In genomic region chr10:91880310-91880709, GRCh38 we compare ENCODE assay signal across 11 cellular contexts. TPM values are rescaled to one million over a fixed set of nuclear protein-coding genes. Genes with fewer than 3 reads are reported as not detected.
A peak's percentile ranks its signal among the peaks of the same experiment; 100 is the strongest.
DNase-seq lines count a peak whose midpoint lies in the region; TF ChIP-seq lines count a peak whose summit lies in the region.
"Had no signal": no experiment of that assay in that cellular context is flagged by ENCODE, and none has a peak within 500 bp of the region (broad histone marks: within the 10 kb centered on the region; RNA-seq: fewer than 3 reads in every experiment).

No MANE protein-coding gene starts in this region.

- intact Hi-C loops in uterus (cut with DNase I; ENCODE audit: low total_unique reads), result no loop called here

- H3K79me2 ChIP-seq in trophoblast cell (ENCODE audit: control insufficient read depth, insufficient read depth, low read length, poor library complexity), result no peaks in the 10 kb centered on the region
- H3K79me2 ChIP-seq: parathyroid adenoma had no signal

- no peak overlapping the region for H4K8ac ChIP-seq in trophoblast cell (ENCODE audit: low read depth, low read length)

- CTCF ChIA-PET in activated naive CD4-positive, alpha-beta T cell treated with anti-CD3 and anti-CD28 coated beads, Interleukin-2, amount 10 ng/mL, durations not matched to agents 7 days and 5 days (lab: Charles Lee), result no interaction called here

- H3K36me3 ChIP-seq in H7 (replicated peaks; ENCODE audit: control insufficient read depth, insufficient read depth, low read length) (no peaks in the 10 kb centered on the region), trophoblast cell (ENCODE audit: control insufficient read depth in 1 of 2, insufficient read depth in 2 of 2, low read length in 2 of 2) (no peaks in the 10 kb centered on the region), uterus (no peaks in the 10 kb centered on the region)
- H3K36me3 ChIP-seq: upper lobe of left lung had no signal

- no peaks in the 10 kb centered on the region for H3K9me3 Mint-ChIP-seq in activated naive CD4-positive, alpha-beta T cell treated with anti-CD3 and anti-CD28 coated beads, Interleukin-2, amount 10 ng/mL, durations not matched to agents 7 days and 5 days
- no peaks in the 10 kb centered on the region for H3K9me3 Mint-ChIP-seq in T-helper 2 cell treated with Interferon-gamma antibody and Interleukin-4, amounts not matched to agents 5 μg/mL and 100 μg/mL, for 36 hours

- peaks cover 2 to 15% of the 10 kb centered on the region in 2 experiments for H3K4me1 ChIP-seq in trophoblast cell (ENCODE audit: control insufficient read depth in 1 of 2, insufficient read depth in 2 of 2, low read length in 2 of 2)
- H3K4me1 ChIP-seq in uterus, result no peaks in the 10 kb centered on the region

- no peak overlapping the region for H4K91ac ChIP-seq in trophoblast cell (ENCODE audit: low read depth, low read length)

- peaks cover 3% of the 10 kb centered on the region for H3K79me1 ChIP-seq in trophoblast cell (ENCODE audit: low read length)

- no peak overlapping the region for H3K23ac ChIP-seq in trophoblast cell (ENCODE audit: low read length)

- DNase-seq in H7 (peak; percentile 34), RPMI7951 (ENCODE audit: low read depth) (peak; percentile 46), fibroblast of gingiva (ENCODE audit: low read depth) (peak; percentile 38), trophoblast cell (peak; percentile 89 to 95), uterus (no peak)
- DNase-seq in activated naive CD4-positive, alpha-beta T cell treated with anti-CD3 and anti-CD28 coated beads, Interleukin-2, amount 10 ng/mL, durations not matched to agents 7 days and 5 days, result no peak
- no peak for DNase-seq in T-helper 2 cell treated with Interferon-gamma antibody and Interleukin-4, amounts not matched to agents 5 μg/mL and 100 μg/mL, for 36 hours (ENCODE audit: low spot score)
- DNase-seq: activated gamma-delta T cell treated with Interleukin-2 at 50 U/mL for 16 hours, NCI-H1048, upper lobe of left lung had no signal

- H3K14ac ChIP-seq in trophoblast cell (ENCODE audit: low read length), result no peak overlapping the region

- H3K4ac ChIP-seq in trophoblast cell (ENCODE audit: low read depth, low read length), result no peak overlapping the region

- no peak overlapping the region for H3K4me3 Mint-ChIP-seq in activated naive CD4-positive, alpha-beta T cell treated with anti-CD3 and anti-CD28 coated beads, Interleukin-2, amount 10 ng/mL, durations not matched to agents 7 days and 5 days
- no peak overlapping the region for H3K4me3 Mint-ChIP-seq in T-helper 2 cell treated with Interferon-gamma antibody and Interleukin-4, amounts not matched to agents 5 μg/mL and 100 μg/mL, for 36 hours

- TF ChIP-seq CTCF in uterus (IDR thresholded peaks at IDR 0.05), result no peak

- H3K27ac ChIP-seq in trophoblast cell (ENCODE audit: low read depth, low read length) (no peak overlapping the region), uterus (no peak overlapping the region)
- H3K27ac ChIP-seq: parathyroid adenoma, upper lobe of left lung had no signal

- H2BK12ac ChIP-seq in trophoblast cell (ENCODE audit: low read length), result no peak overlapping the region

- H3K27me3 ChIP-seq in H7 (ENCODE audit: control insufficient read depth, insufficient read depth, low read length) (no peaks in the 10 kb centered on the region), trophoblast cell (ENCODE audit: insufficient read depth, low read length) (no peaks in the 10 kb centered on the region), uterus (no peaks in the 10 kb centered on the region)
- H3K27me3 ChIP-seq: upper lobe of left lung had no signal

- H3K4me1 Mint-ChIP-seq in activated naive CD4-positive, alpha-beta T cell treated with anti-CD3 and anti-CD28 coated beads, Interleukin-2, amount 10 ng/mL, durations not matched to agents 7 days and 5 days, result no peaks in the 10 kb centered on the region
- H3K4me1 Mint-ChIP-seq in T-helper 2 cell treated with Interferon-gamma antibody and Interleukin-4, amounts not matched to agents 5 μg/mL and 100 μg/mL, for 36 hours (ENCODE audit: low read depth), result no peaks in the 10 kb centered on the region

- no peak for TF ChIP-seq POLR2A in uterus (IDR thresholded peaks at IDR 0.05)

- no peak overlapping the region for H2BK120ac ChIP-seq in trophoblast cell (ENCODE audit: insufficient read depth, low read length, poor library complexity)

- no peaks in the 10 kb centered on the region for H3K9me3 ChIP-seq in trophoblast cell (ENCODE audit: insufficient read depth, low read depth, low read length)
- H3K9me3 ChIP-seq in uterus, result no peaks in the 10 kb centered on the region
- H3K9me3 ChIP-seq: upper lobe of left lung had no signal

- H3K36me3 Mint-ChIP-seq in activated naive CD4-positive, alpha-beta T cell treated with anti-CD3 and anti-CD28 coated beads, Interleukin-2, amount 10 ng/mL, durations not matched to agents 7 days and 5 days, result no peaks in the 10 kb centered on the region
- no peaks in the 10 kb centered on the region for H3K36me3 Mint-ChIP-seq in T-helper 2 cell treated with Interferon-gamma antibody and Interleukin-4, amounts not matched to agents 5 μg/mL and 100 μg/mL, for 36 hours (ENCODE audit: low read depth)

- no peak overlapping the region for H3K4me2 ChIP-seq in trophoblast cell (ENCODE audit: low read length)

- H2AFZ ChIP-seq in trophoblast cell (ENCODE audit: insufficient read depth, low read length, poor library complexity), result no peak overlapping the region
- H2AFZ ChIP-seq: parathyroid adenoma had no signal

- no peak overlapping the region for H2BK5ac ChIP-seq in trophoblast cell (ENCODE audit: low read depth, low read length, poor library complexity)

- no peak overlapping the region for H4K12ac ChIP-seq in trophoblast cell (ENCODE audit: low read depth, low read length)

- no peak overlapping the region for H3K4me3 ChIP-seq in H7 (ENCODE audit: insufficient read depth, low read depth, low read length)
- no peak overlapping the region for H3K4me3 ChIP-seq in trophoblast cell (ENCODE audit: low read depth, low read length)
- no peak overlapping the region for H3K4me3 ChIP-seq in uterus
- H3K4me3 ChIP-seq: upper lobe of left lung had no signal

- peaks cover 27% of the 10 kb centered on the region for H3K27me3 Mint-ChIP-seq in activated naive CD4-positive, alpha-beta T cell treated with anti-CD3 and anti-CD28 coated beads, Interleukin-2, amount 10 ng/mL, durations not matched to agents 7 days and 5 days
- peaks cover 18% of the 10 kb centered on the region for H3K27me3 Mint-ChIP-seq in T-helper 2 cell treated with Interferon-gamma antibody and Interleukin-4, amounts not matched to agents 5 μg/mL and 100 μg/mL, for 36 hours (ENCODE audit: low read depth)

- H3K27ac Mint-ChIP-seq in activated naive CD4-positive, alpha-beta T cell treated with anti-CD3 and anti-CD28 coated beads, Interleukin-2, amount 10 ng/mL, durations not matched to agents 7 days and 5 days, result no peak overlapping the region
- no peak overlapping the region for H3K27ac Mint-ChIP-seq in T-helper 2 cell treated with Interferon-gamma antibody and Interleukin-4, amounts not matched to agents 5 μg/mL and 100 μg/mL, for 36 hours

- WGBS in trophoblast cell (ENCODE audit: extremely low coverage, insufficient coverage, insufficient read length), result no CpG with 5 or more reads among the region's 3 CpGs

- H2AK5ac ChIP-seq in trophoblast cell (ENCODE audit: low read length), result no peak overlapping the region

- H3K18ac ChIP-seq in trophoblast cell (ENCODE audit: low read length), result no peak overlapping the region

- no peak overlapping the region for H3K9ac ChIP-seq in trophoblast cell (ENCODE audit: low read length)
- H3K9ac ChIP-seq: parathyroid adenoma had no signal

RNA-seq across cellular contexts. Expression of gene FGFBP3, which starts 29.0 kb away (rescaled TPM):
- total RNA-seq in H7 (2014; rRNA removed; shearing (Covaris generic)), result 10.1 and 10.5 TPM in 2 replicates
- total RNA-seq in RPMI7951 (2014; rRNA removed; shearing (Covaris generic)), result 0.12 and 0.20 TPM in 2 replicates
- 0.96 and 1.0 TPM in 2 replicates for polyA plus RNA-seq in trophoblast cell (2013)
- total RNA-seq in uterus, result 1 to 10 TPM in 2 of 4 donors, not detected in 2; 1.2 TPM

RNA-seq across cellular contexts. Expression of gene BTAF1, which starts 43.3 kb away (rescaled TPM):
- 23.8 and 46.5 TPM in 2 replicates for total RNA-seq in H7 (2014; rRNA removed; shearing (Covaris generic))
- 19.0 TPM in 2 replicates for total RNA-seq in RPMI7951 (2014; rRNA removed; shearing (Covaris generic))
- polyA plus RNA-seq in trophoblast cell (2013), result 19.8 and 20.2 TPM in 2 replicates
- 10 to 100 TPM; 31.8 to 95.8 (median 51.5) TPM for total RNA-seq in uterus

Comparison
In these comparisons a context has a peak if more than half of its experiments do, and no peak if none do; other contexts are left out.
1. DNase-seq: peak in H7 (single experiment), RPMI7951 (single experiment), fibroblast of gingiva (single experiment) and trophoblast cell (2 of 2); none in activated naive CD4-positive, alpha-beta T cell treated with anti-CD3 and anti-CD28 coated beads, Interleukin-2, amount 10 ng/mL, durations not matched to agents 7 days and 5 days (single experiment), T-helper 2 cell treated with Interferon-gamma antibody and Interleukin-4, amounts not matched to agents 5 μg/mL and 100 μg/mL, for 36 hours (single experiment) and uterus (0 of 2).